1 cellular context compared by ENCODE assay signal in the genomic region with DNA sequence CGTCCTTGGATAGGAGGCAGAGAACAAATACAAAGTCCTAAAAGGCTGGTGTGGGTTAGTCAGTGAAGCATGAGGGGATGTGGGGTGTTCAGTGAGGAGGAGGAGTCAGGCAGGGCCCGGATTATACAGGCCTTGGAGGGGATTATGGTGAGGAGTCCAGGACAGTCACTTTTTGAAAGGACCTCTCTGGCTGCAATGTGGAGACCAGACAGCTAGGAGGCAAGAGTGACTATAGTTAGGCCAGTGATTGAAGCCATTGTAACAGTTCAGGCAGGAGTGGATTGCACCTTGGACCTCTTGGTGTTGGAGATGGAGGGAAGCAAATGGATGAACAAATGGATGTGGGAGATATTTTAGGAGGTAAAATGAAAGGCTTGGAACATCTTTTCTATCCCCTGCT.
TF ChIP-seq lines count a peak whose summit lies in the region.

No MANE protein-coding gene starts in this region.

TF ChIP-seq in GM23338, 12 proteins besides CTCF, POLR2A, EP300 and RAD21 (continued from another document):
- TF ChIP-seq, protein P1, sequence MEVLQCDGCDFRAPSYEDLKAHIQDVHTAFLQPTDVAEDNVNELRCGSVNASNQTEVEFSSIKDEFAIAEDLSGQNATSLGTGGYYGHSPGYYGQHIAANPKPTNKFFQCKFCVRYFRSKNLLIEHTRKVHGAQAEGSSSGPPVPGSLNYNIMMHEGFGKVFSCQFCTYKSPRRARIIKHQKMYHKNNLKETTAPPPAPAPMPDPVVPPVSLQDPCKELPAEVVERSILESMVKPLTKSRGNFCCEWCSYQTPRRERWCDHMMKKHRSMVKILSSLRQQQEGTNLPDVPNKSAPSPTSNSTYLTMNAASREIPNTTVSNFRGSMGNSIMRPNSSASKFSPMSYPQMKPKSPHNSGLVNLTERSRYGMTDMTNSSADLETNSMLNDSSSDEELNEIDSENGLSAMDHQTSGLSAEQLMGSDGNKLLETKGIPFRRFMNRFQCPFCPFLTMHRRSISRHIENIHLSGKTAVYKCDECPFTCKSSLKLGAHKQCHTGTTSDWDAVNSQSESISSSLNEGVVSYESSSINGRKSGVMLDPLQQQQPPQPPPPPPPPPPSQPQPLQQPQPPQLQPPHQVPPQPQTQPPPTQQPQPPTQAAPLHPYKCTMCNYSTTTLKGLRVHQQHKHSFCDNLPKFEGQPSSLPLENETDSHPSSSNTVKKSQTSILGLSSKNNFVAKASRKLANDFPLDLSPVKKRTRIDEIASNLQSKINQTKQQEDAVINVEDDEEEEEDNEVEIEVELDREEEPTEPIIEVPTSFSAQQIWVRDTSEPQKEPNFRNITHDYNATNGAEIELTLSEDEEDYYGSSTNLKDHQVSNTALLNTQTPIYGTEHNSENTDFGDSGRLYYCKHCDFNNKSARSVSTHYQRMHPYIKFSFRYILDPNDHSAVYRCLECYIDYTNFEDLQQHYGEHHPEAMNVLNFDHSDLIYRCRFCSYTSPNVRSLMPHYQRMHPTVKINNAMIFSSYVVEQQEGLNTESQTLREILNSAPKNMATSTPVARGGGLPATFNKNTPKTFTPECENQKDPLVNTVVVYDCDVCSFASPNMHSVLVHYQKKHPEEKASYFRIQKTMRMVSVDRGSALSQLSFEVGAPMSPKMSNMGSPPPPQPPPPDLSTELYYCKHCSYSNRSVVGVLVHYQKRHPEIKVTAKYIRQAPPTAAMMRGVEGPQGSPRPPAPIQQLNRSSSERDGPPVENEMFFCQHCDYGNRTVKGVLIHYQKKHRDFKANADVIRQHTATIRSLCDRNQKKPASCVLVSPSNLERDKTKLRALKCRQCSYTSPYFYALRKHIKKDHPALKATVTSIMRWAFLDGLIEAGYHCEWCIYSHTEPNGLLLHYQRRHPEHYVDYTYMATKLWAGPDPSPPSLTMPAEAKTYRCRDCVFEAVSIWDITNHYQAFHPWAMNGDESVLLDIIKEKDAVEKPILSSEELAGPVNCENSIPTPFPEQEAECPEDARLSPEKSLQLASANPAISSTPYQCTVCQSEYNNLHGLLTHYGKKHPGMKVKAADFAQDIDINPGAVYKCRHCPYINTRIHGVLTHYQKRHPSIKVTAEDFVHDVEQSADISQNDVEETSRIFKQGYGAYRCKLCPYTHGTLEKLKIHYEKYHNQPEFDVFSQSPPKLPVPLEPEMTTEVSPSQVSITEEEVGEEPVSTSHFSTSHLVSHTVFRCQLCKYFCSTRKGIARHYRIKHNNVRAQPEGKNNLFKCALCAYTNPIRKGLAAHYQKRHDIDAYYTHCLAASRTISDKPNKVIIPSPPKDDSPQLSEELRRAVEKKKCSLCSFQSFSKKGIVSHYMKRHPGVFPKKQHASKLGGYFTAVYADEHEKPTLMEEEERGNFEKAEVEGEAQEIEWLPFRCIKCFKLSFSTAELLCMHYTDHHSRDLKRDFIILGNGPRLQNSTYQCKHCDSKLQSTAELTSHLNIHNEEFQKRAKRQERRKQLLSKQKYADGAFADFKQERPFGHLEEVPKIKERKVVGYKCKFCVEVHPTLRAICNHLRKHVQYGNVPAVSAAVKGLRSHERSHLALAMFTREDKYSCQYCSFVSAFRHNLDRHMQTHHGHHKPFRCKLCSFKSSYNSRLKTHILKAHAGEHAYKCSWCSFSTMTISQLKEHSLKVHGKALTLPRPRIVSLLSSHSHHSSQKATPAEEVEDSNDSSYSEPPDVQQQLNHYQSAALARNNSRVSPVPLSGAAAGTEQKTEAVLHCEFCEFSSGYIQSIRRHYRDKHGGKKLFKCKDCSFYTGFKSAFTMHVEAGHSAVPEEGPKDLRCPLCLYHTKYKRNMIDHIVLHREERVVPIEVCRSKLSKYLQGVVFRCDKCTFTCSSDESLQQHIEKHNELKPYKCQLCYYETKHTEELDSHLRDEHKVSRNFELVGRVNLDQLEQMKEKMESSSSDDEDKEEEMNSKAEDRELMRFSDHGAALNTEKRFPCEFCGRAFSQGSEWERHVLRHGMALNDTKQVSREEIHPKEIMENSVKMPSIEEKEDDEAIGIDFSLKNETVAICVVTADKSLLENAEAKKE (CRISPR knock-in tag; IDR thresholded peaks at IDR 0.05) = no peak
- TF ChIP-seq NANOG (IDR thresholded peaks at IDR 0.05; ENCODE audit: borderline replicate concordance) (no peak), JUNB (IDR thresholded peaks at IDR 0.05; ENCODE audit: unreplicated experiment) (no peak), POLR2AphosphoS5 (IDR thresholded peaks at IDR 0.05; ENCODE audit: low read depth) (no peak), EZH2phosphoT487 (IDR thresholded peaks at IDR 0.05; ENCODE audit: unreplicated experiment) (no peak), ZNF114 (CRISPR knock-in tag; IDR thresholded peaks at IDR 0.05) (no peak), STAT1 (IDR thresholded peaks at IDR 0.05; ENCODE audit: unreplicated experiment) (no peak), ZNF331 (CRISPR knock-in tag; IDR thresholded peaks at IDR 0.05; ENCODE audit: low read depth) (no peak)
- TF ChIP-seq, protein P2, sequence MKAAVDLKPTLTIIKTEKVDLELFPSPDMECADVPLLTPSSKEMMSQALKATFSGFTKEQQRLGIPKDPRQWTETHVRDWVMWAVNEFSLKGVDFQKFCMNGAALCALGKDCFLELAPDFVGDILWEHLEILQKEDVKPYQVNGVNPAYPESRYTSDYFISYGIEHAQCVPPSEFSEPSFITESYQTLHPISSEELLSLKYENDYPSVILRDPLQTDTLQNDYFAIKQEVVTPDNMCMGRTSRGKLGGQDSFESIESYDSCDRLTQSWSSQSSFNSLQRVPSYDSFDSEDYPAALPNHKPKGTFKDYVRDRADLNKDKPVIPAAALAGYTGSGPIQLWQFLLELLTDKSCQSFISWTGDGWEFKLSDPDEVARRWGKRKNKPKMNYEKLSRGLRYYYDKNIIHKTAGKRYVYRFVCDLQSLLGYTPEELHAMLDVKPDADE (IDR thresholded peaks at IDR 0.05) = no peak
- TF ChIP-seq, protein P3, sequence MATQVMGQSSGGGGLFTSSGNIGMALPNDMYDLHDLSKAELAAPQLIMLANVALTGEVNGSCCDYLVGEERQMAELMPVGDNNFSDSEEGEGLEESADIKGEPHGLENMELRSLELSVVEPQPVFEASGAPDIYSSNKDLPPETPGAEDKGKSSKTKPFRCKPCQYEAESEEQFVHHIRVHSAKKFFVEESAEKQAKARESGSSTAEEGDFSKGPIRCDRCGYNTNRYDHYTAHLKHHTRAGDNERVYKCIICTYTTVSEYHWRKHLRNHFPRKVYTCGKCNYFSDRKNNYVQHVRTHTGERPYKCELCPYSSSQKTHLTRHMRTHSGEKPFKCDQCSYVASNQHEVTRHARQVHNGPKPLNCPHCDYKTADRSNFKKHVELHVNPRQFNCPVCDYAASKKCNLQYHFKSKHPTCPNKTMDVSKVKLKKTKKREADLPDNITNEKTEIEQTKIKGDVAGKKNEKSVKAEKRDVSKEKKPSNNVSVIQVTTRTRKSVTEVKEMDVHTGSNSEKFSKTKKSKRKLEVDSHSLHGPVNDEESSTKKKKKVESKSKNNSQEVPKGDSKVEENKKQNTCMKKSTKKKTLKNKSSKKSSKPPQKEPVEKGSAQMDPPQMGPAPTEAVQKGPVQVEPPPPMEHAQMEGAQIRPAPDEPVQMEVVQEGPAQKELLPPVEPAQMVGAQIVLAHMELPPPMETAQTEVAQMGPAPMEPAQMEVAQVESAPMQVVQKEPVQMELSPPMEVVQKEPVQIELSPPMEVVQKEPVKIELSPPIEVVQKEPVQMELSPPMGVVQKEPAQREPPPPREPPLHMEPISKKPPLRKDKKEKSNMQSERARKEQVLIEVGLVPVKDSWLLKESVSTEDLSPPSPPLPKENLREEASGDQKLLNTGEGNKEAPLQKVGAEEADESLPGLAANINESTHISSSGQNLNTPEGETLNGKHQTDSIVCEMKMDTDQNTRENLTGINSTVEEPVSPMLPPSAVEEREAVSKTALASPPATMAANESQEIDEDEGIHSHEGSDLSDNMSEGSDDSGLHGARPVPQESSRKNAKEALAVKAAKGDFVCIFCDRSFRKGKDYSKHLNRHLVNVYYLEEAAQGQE (IDR thresholded peaks at IDR 0.05; ENCODE audit: unreplicated experiment) = no peak
